21 cellular contexts compared by ENCODE assay signal in genomic region chr21:22796147-22796546, GRCh38.
"Had no signal": no experiment of that assay in that cellular context is flagged by ENCODE, and none has a peak within 500 bp of the region (broad histone marks: within the 10 kb centered on the region; RNA-seq: fewer than 3 reads in every experiment).

No MANE protein-coding gene starts in this region.

- H3K4me1 Mint-ChIP-seq: neural crest cell had no signal

- H3K9me3 ChIP-seq: esophagus muscularis mucosa, gastrocnemius medialis, heart right ventricle, pancreas, stomach, thoracic aorta, transverse colon had no signal

- H3K27ac ChIP-seq: epithelial cell of prostate, esophagus muscularis mucosa, gastrocnemius medialis, heart right ventricle, pancreas, stomach, thoracic aorta, transverse colon had no signal

- ATAC-seq: effector memory CD8-positive, alpha-beta T cell; gastrocnemius medialis; heart right ventricle; naive thymus-derived CD4-positive, alpha-beta T cell; pancreas; right cardiac atrium had no signal

- H3K27me3 Mint-ChIP-seq: dendritic cell treated with granulocyte-macrophage colony-stimulating factor and Interleukin-4, amounts not matched to agents 40 ng/mL and 50 ng/mL, for 4 days; effector memory CD8-positive, alpha-beta T cell; naive thymus-derived CD4-positive, alpha-beta T cell; progenitor cell of endocrine pancreas had no signal

- H3K4me1 ChIP-seq: esophagus muscularis mucosa, gastrocnemius medialis, heart right ventricle, pancreas, stomach, transverse colon had no signal

- H3K4me3 ChIP-seq: esophagus muscularis mucosa, gastrocnemius medialis, heart right ventricle, pancreas, stomach, thoracic aorta, transverse colon had no signal

- H3K36me3 Mint-ChIP-seq: naive thymus-derived CD4-positive, alpha-beta T cell had no signal

- H3K9me3 Mint-ChIP-seq: dendritic cell treated with granulocyte-macrophage colony-stimulating factor and Interleukin-4, amounts not matched to agents 40 ng/mL and 50 ng/mL, for 4 days had no signal

- H3K27me3 ChIP-seq: esophagus muscularis mucosa, gastrocnemius medialis, heart right ventricle, pancreas, stomach, transverse colon had no signal

- DNase-seq: effector memory CD8-positive, alpha-beta T cell; gastrocnemius medialis; heart right ventricle; islet precursor cell; mammary epithelial cell; naive thymus-derived CD4-positive, alpha-beta T cell; nucleus accumbens; right cardiac atrium; small intestine; stimulated activated CD4-positive, alpha-beta T cell treated with anti-CD3 and anti-CD28 coated beads, Interleukin-2, amount 100 ng/mL, for 48 hours; stomach; substantia nigra; transverse colon had no signal

- H3K4me3 Mint-ChIP-seq: dendritic cell treated with granulocyte-macrophage colony-stimulating factor and Interleukin-4, amounts not matched to agents 40 ng/mL and 50 ng/mL, for 4 days; effector memory CD8-positive, alpha-beta T cell; naive thymus-derived CD4-positive, alpha-beta T cell; neural crest cell had no signal

- H3K36me3 ChIP-seq: esophagus muscularis mucosa, gastrocnemius medialis, heart right ventricle, pancreas, stomach, thoracic aorta, transverse colon had no signal

- H3K27ac Mint-ChIP-seq: dendritic cell treated with granulocyte-macrophage colony-stimulating factor and Interleukin-4, amounts not matched to agents 40 ng/mL and 50 ng/mL, for 4 days; effector memory CD8-positive, alpha-beta T cell; naive thymus-derived CD4-positive, alpha-beta T cell; progenitor cell of endocrine pancreas had no signal

- FAIRE-seq: colon, pancreas, small intestine had no signal
